ENCODE assay signal across 9 cellular contexts in genomic region chr6:33702345-33702977, GRCh38. TPM values are rescaled to one million over a fixed set of nuclear protein-coding genes. Genes with fewer than 3 reads are reported as not detected.
DNase-seq lines count a peak whose midpoint lies in the region; ATAC-seq and TF ChIP-seq lines count a peak whose summit lies in the region.
"Had no signal": no experiment of that assay in that cellular context is flagged by ENCODE, and none has a peak within 500 bp of the region (broad histone marks: within the 10 kb centered on the region; RNA-seq: fewer than 3 reads in every experiment).

No MANE protein-coding gene starts in this region.

- H3K9me3 Mint-ChIP-seq in natural killer cell = no peaks in the 10 kb centered on the region

- no peaks in the 10 kb centered on the region for H3K36me3 Mint-ChIP-seq in natural killer cell

- ATAC-seq in natural killer cell = peak in 2 of 3 donors; percentile 43 to 83
- ATAC-seq in HG02571 (IDR thresholded peaks at IDR 0.05; ENCODE audit: unreplicated experiment) = no peak

- no peak overlapping the region for H3K4me3 Mint-ChIP-seq in natural killer cell

- POLR2A ChIA-PET in RWPE1 (lab: Yijun Ruan, JAX; ENCODE audit: low non-redundant PET) = no interaction called here

- H3K27ac ChIP-seq in RWPE1 = peak overlapping the region; percentile 54
- H3K27ac ChIP-seq: SJSA1 had no signal

- no peak overlapping the region for H3K27ac Mint-ChIP-seq in natural killer cell

- TF ChIP-seq CTCF in RWPE1 (conservative IDR thresholded peaks at IDR 0.05; ENCODE audit: low read depth) = peak; percentile 39
- TF ChIP-seq CTCF in natural killer cell (IDR thresholded peaks at IDR 0.05) = no peak

- intact Hi-C loops in natural killer cell (cut with micrococcal nuclease) = no loop called here

- no peaks in the 10 kb centered on the region for H3K27me3 Mint-ChIP-seq in natural killer cell (ENCODE audit: low read depth in 2 of 2)

- CTCF ChIA-PET in RWPE1 (lab: Yijun Ruan, JAX) = interaction anchor here (0.6 to 0.9 kb wide), 6 partner anchors 15 to 811 kb away, joined by 3 to 4 read pairs (median 3); no protein-coding TSS in a partner anchor

- DNase-seq in COLO829 (ENCODE audit: low spot score) = peak; percentile 74
- peak; percentile 45 for DNase-seq in H4 (ENCODE audit: low spot score)
- DNase-seq in RWPE1 (ENCODE audit: low spot score) = no peak
- peak; percentile 58 for DNase-seq in epidermal melanocyte (ENCODE audit: insufficient read length, low spot score)
- no peak for DNase-seq in natural killer cell
- no peak for DNase-seq in KG1 (lab: John Stamatoyannopoulos, UW)
- DNase-seq in putamen (ENCODE audit: low spot score) = no peak

- peaks cover 0 to 7% of the 10 kb centered on the region in 2 donors for H3K4me1 Mint-ChIP-seq in natural killer cell

RNA-seq across cellular contexts. Expression of gene UQCC2, which starts 9.0 kb away (rescaled TPM):
- 55.1 and 86.8 TPM in 2 replicates for total RNA-seq in H4 (2014; rRNA removed; shearing (Covaris generic))
- total RNA-seq in natural killer cell = 10 to 100 TPM; 15.8 to 19.6 (median 16.5) TPM

RNA-seq across cellular contexts. Expression of gene IP6K3, which starts 44.2 kb away (rescaled TPM):
- 0.06 TPM in 1 of 2 replicates, not detected in the other for total RNA-seq in H4 (2014; rRNA removed; shearing (Covaris generic))
- not detected for total RNA-seq in natural killer cell

Comparison
In these comparisons a context has a peak if more than half of its experiments do, and no peak if none do; other contexts are left out.
1. DNase-seq: peak in COLO829 (single experiment), H4 (single experiment) and epidermal melanocyte (single experiment); none in RWPE1 (single experiment), natural killer cell (single experiment), KG1 (single experiment) and putamen (single experiment).